In the genomic region with DNA sequence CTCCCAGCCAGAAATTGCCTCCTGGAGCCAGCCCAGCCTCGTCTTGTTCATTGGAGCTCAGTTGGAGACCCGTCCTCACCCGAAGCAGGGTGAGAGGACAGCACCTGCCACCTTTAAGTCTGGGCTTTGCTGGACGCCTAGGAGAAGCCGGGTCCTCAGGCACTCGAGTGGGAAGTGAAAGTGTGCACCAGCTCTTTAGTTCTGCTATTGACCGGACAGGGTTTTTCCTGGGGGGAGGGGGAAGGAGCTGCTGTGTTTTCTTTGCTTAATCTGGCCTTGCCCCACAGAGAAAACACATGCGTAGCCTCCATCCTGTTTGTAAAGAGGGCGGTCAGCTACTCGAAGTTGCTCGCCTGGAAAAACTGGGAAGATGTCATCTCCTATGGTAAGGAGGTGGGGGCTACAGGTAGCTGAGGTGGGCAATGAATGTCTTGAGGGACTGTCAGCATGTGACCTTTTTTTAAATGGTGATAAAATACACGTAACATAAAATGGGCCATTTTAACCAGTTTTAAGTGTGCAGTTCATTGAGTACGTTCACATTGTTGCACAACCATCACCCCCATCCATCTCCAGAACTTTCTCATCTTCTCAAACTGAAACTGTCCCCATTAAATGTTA, we compare ENCODE assay signal across 8 cellular contexts. TPM values are rescaled to one million over a fixed set of nuclear protein-coding genes. Genes with fewer than 3 reads are reported as not detected.
A peak's percentile ranks its signal among the peaks of the same experiment; 100 is the strongest.
DNase-seq lines count a peak whose midpoint lies in the region; ATAC-seq, FAIRE-seq and TF ChIP-seq lines count a peak whose summit lies in the region.

No MANE protein-coding gene starts in this region.

- peaks cover 11% of the 10 kb centered on the region for H3K36me3 Mint-ChIP-seq in activated T-cell treated with anti-CD3 and anti-CD28 coated beads, Interleukin-2, amount 50 U/mL, for 4 hours (ENCODE audit: insufficient read depth)
- H3K36me3 Mint-ChIP-seq in astrocyte (ENCODE audit: low read depth, unreplicated experiment) (peaks cover 22% of the 10 kb centered on the region), nephron progenitor cell (ENCODE audit: low read depth) (peaks cover 33% of the 10 kb centered on the region), chondrocyte (ENCODE audit: low read depth) (peaks cover 2% of the 10 kb centered on the region)

- peaks cover 89% of the 10 kb centered on the region for H4K20me1 ChIP-seq in astrocyte (ENCODE audit: insufficient read depth, low read length)

- H3K27ac ChIP-seq in astrocyte (ENCODE audit: low read depth, low read length), result no peak overlapping the region
- H3K27ac ChIP-seq in RWPE1, result no peak overlapping the region

- CTCF ChIA-PET in RWPE1 (lab: Yijun Ruan, JAX), result no interaction called here

- H3K27me3 ChIP-seq in astrocyte (ENCODE audit: insufficient read depth, low read length), result no peaks in the 10 kb centered on the region

- no peak for TF ChIP-seq CTCF in astrocyte (IDR thresholded peaks at IDR 0.05; ENCODE audit: insufficient read depth, low read depth, low read length)
- no peak for TF ChIP-seq CTCF in nephron progenitor cell (IDR thresholded peaks at IDR 0.05)
- TF ChIP-seq CTCF in chondrocyte (IDR thresholded peaks at IDR 0.05), result no peak
- no peak for TF ChIP-seq CTCF in RWPE1 (conservative IDR thresholded peaks at IDR 0.05; ENCODE audit: low read depth)

- H3K36me3 ChIP-seq in astrocyte (ENCODE audit: insufficient read depth, low read length), result peaks cover 3% of the 10 kb centered on the region

- POLR2A ChIA-PET in RWPE1 (lab: Yijun Ruan, JAX; ENCODE audit: low non-redundant PET), result no interaction called here

- in situ Hi-C loops in ACHN (cut with HindIII; ENCODE audit: low pct_ligation_motif_present, low pct_unique_long_range_greater_than_20kb, low sequenced_read_pairs), result no loop called here

- no peak for ATAC-seq in activated T-cell treated with anti-CD3 and anti-CD28 coated beads, Interleukin-2, amount 50 U/mL, for 4 hours
- ATAC-seq in HG03159 (IDR thresholded peaks at IDR 0.05; ENCODE audit: unreplicated experiment), result peak; percentile 56

- H3K4me3 ChIP-seq in astrocyte (ENCODE audit: insufficient read depth, low read depth, low read length), result no peak overlapping the region

- peak overlapping the region; percentile 29 for H3K4me2 ChIP-seq in astrocyte (ENCODE audit: low read length)

- H2AFZ ChIP-seq in astrocyte (ENCODE audit: low read depth, low read length), result no peak overlapping the region

- no peak overlapping the region for H3K9ac ChIP-seq in astrocyte (ENCODE audit: low read length)

- peak overlapping the region; percentile 6 for H3K4me3 Mint-ChIP-seq in activated T-cell treated with anti-CD3 and anti-CD28 coated beads, Interleukin-2, amount 50 U/mL, for 4 hours
- H3K4me3 Mint-ChIP-seq in astrocyte (ENCODE audit: unreplicated experiment), result no peak overlapping the region
- H3K4me3 Mint-ChIP-seq in nephron progenitor cell, result no peak overlapping the region
- H3K4me3 Mint-ChIP-seq in chondrocyte (ENCODE audit: unreplicated experiment), result no peak overlapping the region

- no peaks in the 10 kb centered on the region for H3K9me3 Mint-ChIP-seq in activated T-cell treated with anti-CD3 and anti-CD28 coated beads, Interleukin-2, amount 50 U/mL, for 4 hours
- H3K9me3 Mint-ChIP-seq in astrocyte (ENCODE audit: unreplicated experiment) (no peaks in the 10 kb centered on the region), nephron progenitor cell (peaks cover 4% of the 10 kb centered on the region), chondrocyte (ENCODE audit: low read depth) (no peaks in the 10 kb centered on the region)

- FAIRE-seq in astrocyte (lab: Jason Lieb, UNC), result no peak

- peaks cover 81% of the 10 kb centered on the region for H3K4me1 Mint-ChIP-seq in activated T-cell treated with anti-CD3 and anti-CD28 coated beads, Interleukin-2, amount 50 U/mL, for 4 hours (ENCODE audit: low read depth)
- H3K4me1 Mint-ChIP-seq in astrocyte (ENCODE audit: low read depth, unreplicated experiment) (peaks cover 39% of the 10 kb centered on the region), nephron progenitor cell (peaks cover 61% of the 10 kb centered on the region), chondrocyte (ENCODE audit: low read depth) (peaks cover 42% of the 10 kb centered on the region)

- no peaks in the 10 kb centered on the region for H3K9me3 ChIP-seq in astrocyte (ENCODE audit: insufficient read depth, low read depth, low read length)

- no peak for DNase-seq in activated T-cell treated with anti-CD3 and anti-CD28 coated beads, Interleukin-2, amount 50 U/mL, for 4 hours
- DNase-seq in activated T-cell treated with anti-CD3 and anti-CD28 coated beads, Interleukin-2, amount 50 U/mL, for 48 hours, result no peak
- DNase-seq in astrocyte (ENCODE audit: low read depth) (no peak), nephron progenitor cell (no peak), chondrocyte (ENCODE audit: low spot score) (no peak), ACHN (no peak), RWPE1 (ENCODE audit: low spot score) (no peak)

- H3K27me3 Mint-ChIP-seq in activated T-cell treated with anti-CD3 and anti-CD28 coated beads, Interleukin-2, amount 50 U/mL, for 4 hours (ENCODE audit: low read depth), result no peaks in the 10 kb centered on the region
- H3K27me3 Mint-ChIP-seq in astrocyte (ENCODE audit: low read depth, unreplicated experiment), result no peaks in the 10 kb centered on the region
- H3K27me3 Mint-ChIP-seq in nephron progenitor cell (ENCODE audit: low read depth, poor library complexity), result no peaks in the 10 kb centered on the region
- no peaks in the 10 kb centered on the region for H3K27me3 Mint-ChIP-seq in chondrocyte (ENCODE audit: low read depth)

- H3K79me2 ChIP-seq in astrocyte (ENCODE audit: insufficient read depth, low read length), result peaks cover 84% of the 10 kb centered on the region

- H3K27ac Mint-ChIP-seq in astrocyte (ENCODE audit: unreplicated experiment), result no peak overlapping the region
- H3K27ac Mint-ChIP-seq in nephron progenitor cell, result peak overlapping the region; percentile 82
- H3K27ac Mint-ChIP-seq in chondrocyte (ENCODE audit: unreplicated experiment), result no peak overlapping the region

- peaks cover 17% of the 10 kb centered on the region for H3K4me1 ChIP-seq in astrocyte (ENCODE audit: insufficient read depth, low read length)

RNA-seq across cellular contexts. Expression of a gene that starts 34.4 kb away (rescaled TPM):
- total RNA-seq in activated T-cell treated with anti-CD3 and anti-CD28 coated beads, Interleukin-2, amount 50 U/mL, for 4 hours, result 10 to 100 TPM; 20.8 to 23.5 (median 21.9) TPM
- total RNA-seq in astrocyte (64.5 and 71.5 TPM in 2 replicates), chondrocyte (61.4 to 69.6 TPM (median 62.9 TPM) in 3 replicates)
